9 cellular contexts compared by ENCODE assay signal in the genomic region with DNA sequence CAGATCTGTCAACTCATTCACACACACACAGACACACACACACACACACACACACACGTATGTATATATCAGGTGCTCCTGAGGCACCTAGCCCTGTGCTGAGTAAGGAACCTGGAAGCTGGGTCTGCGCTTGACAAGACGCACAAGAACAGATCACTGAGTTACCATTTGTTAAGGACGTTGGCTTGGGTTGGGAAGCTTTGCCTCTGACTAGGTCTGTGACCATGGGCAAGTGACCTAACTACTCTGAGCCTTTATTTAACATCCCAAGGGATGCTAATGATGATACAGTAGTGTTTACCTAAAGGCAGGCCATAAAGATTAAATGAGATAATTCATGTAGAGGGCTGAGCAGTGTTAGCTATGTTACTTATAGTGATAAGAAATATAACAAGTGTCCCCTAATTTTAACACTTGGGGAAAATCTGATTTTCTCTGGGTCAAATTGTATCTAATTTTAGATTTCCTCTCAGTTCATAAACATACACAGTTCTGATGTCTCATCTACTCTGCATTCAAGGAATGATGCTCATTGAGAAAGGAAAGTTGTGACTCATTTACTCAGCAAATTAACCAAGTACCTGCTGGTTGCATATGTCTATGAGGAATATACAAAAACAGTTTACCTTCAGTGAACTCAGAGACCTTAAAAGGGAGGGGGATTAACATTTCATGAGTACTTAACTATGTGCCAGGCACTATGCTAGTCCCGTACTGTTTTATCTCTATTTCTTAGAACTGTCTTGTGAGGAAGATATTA. TPM values are rescaled to one million over a fixed set of nuclear protein-coding genes. Genes with fewer than 3 reads are reported as not detected.
DNase-seq lines count a peak whose midpoint lies in the region; TF ChIP-seq lines count a peak whose summit lies in the region.
"Had no signal": no experiment of that assay in that cellular context is flagged by ENCODE, and none has a peak within 500 bp of the region (broad histone marks: within the 10 kb centered on the region; RNA-seq: fewer than 3 reads in every experiment).

No MANE protein-coding gene starts in this region.

- no peak for TF ChIP-seq CTCF in HEK293 (tag by site-specific recombination; IDR thresholded peaks at IDR 0.05)

- peaks cover 0 to 8% of the 10 kb centered on the region in 2 experiments; a peak in 2 of 3 replicates for H3K36me3 ChIP-seq in HEK293 (ENCODE audit: control insufficient read depth in 2 of 2, insufficient read depth in 1 of 2, low read length in 2 of 2)

- no peaks in the 10 kb centered on the region for H3K9me3 ChIP-seq in HEK293 (ENCODE audit: control insufficient read depth, insufficient read depth, low read depth, low read length)

- intact Hi-C loops in head of caudate nucleus (cut with DNase I) = no loop called here

- DNase-seq in A172 (ENCODE audit: low spot score) (peak; percentile 77), amniotic stem cell (lab: John Stamatoyannopoulos, UW) (peak; percentile 77), kidney tubule cell (ENCODE audit: low spot score) (peak; percentile 89), head of caudate nucleus (no peak), SW480 (ENCODE audit: low spot score) (no peak), DMS 273 treated with DMSO at 0.1 percent for 48 hours (lab: John Stamatoyannopoulos, UW) (no peak)
- DNase-seq in effector CD8-positive, alpha-beta T cell (lab: John Stamatoyannopoulos, UW) = no peak

- POLR2A ChIA-PET in HEK293 (lab: Yijun Ruan, JAX) = no interaction called here

- no peak overlapping the region for H3K4me3 ChIP-seq in HEK293 (ENCODE audit: low read depth, low read length)

- CTCF ChIA-PET in HEK293 (lab: Yijun Ruan, JAX) = interaction anchor here (0.9 to 1.6 kb wide), 3 partner anchors 39 to 100 kb away, joined by 3 to 6 read pairs (median 5); partner anchors contain the start of gene LIMK2

- H3K27ac ChIP-seq in HEK293 (ENCODE audit: extremely low read depth, low read depth, low read length) = no peak overlapping the region

- peaks cover 11% of the 10 kb centered on the region for H3K4me1 ChIP-seq in HEK293 (ENCODE audit: control insufficient read depth, insufficient read depth, low read length)

TF ChIP-seq in HEK293, 187 proteins besides CTCF, POLR2A, EP300 and RAD21:
- TF ChIP-seq, protein P1, sequence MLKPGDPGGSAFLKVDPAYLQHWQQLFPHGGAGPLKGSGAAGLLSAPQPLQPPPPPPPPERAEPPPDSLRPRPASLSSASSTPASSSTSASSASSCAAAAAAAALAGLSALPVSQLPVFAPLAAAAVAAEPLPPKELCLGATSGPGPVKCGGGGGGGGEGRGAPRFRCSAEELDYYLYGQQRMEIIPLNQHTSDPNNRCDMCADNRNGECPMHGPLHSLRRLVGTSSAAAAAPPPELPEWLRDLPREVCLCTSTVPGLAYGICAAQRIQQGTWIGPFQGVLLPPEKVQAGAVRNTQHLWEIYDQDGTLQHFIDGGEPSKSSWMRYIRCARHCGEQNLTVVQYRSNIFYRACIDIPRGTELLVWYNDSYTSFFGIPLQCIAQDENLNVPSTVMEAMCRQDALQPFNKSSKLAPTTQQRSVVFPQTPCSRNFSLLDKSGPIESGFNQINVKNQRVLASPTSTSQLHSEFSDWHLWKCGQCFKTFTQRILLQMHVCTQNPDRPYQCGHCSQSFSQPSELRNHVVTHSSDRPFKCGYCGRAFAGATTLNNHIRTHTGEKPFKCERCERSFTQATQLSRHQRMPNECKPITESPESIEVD (tag by site-specific recombination; IDR thresholded peaks at IDR 0.05) = 0 out of 2 replicates have a peak, but pooled peaks have one; percentile 17
- TF ChIP-seq OSR2 (tag by site-specific recombination; IDR thresholded peaks at IDR 0.05) (peak; percentile 49; the same call in 1 of the 2 replicates), ZNF629 (tag by site-specific recombination; IDR thresholded peaks at IDR 0.05) (peak; percentile 27; the same call in 1 of the 2 replicates), ZNF664 (tag by site-specific recombination; IDR thresholded peaks at IDR 0.05) (peak; percentile 63; the same call in 1 of the 2 replicates), ZNF677 (tag by site-specific recombination; IDR thresholded peaks at IDR 0.05) (no peak), TRIM28 (IDR thresholded peaks at IDR 0.05; ENCODE audit: borderline replicate concordance, low read length) (peak; percentile 56; the same call in 1 of the 2 replicates), ZSCAN4 (tag by site-specific recombination; IDR thresholded peaks at IDR 0.05) (peak; percentile 50), ZNF654 (tag by site-specific recombination; IDR thresholded peaks at IDR 0.05; ENCODE audit: low read depth) (no peak), ZNF112 (tag by site-specific recombination; IDR thresholded peaks at IDR 0.05) (no peak), ZSCAN16 (tag by site-specific recombination; IDR thresholded peaks at IDR 0.05) (no peak)
TF ChIP-seq in HEK293: peak in this region for 6.

RNA-seq across cellular contexts. Expression of gene RNF185, which starts 13.6 kb away (rescaled TPM):
- total RNA-seq in A172 (2014; rRNA removed; shearing (Covaris generic)) = 14.3 and 15.5 TPM in 2 replicates

RNA-seq across cellular contexts. Expression of gene PLA2G3, which starts 33.3 kb away (rescaled TPM):
- total RNA-seq in A172 (2014; rRNA removed; shearing (Covaris generic)) = not detected in 2 replicates
- total RNA-seq: lung microvascular endothelial cell had no signal

RNA-seq across cellular contexts. Expression of gene LIMK2, which starts 38.5 kb away (rescaled TPM):
- 23.5 and 25.2 TPM in 2 replicates for total RNA-seq in A172 (2014; rRNA removed; shearing (Covaris generic))

RNA-seq across cellular contexts. Expression of gene INPP5J, which starts 50.8 kb away (rescaled TPM):
- 0.33 and 1.3 TPM in 2 replicates for total RNA-seq in A172 (2014; rRNA removed; shearing (Covaris generic))

Comparison
In these comparisons a context has a peak if more than half of its experiments do, and no peak if none do; other contexts are left out.
1. DNase-seq: peak in A172 (single experiment), amniotic stem cell (single experiment) and kidney tubule cell (single experiment); none in head of caudate nucleus (0 of 42), effector CD8-positive, alpha-beta T cell (single experiment), SW480 (single experiment) and DMS 273 treated with DMSO at 0.1 percent for 48 hours (single experiment).